In the genomic region with DNA sequence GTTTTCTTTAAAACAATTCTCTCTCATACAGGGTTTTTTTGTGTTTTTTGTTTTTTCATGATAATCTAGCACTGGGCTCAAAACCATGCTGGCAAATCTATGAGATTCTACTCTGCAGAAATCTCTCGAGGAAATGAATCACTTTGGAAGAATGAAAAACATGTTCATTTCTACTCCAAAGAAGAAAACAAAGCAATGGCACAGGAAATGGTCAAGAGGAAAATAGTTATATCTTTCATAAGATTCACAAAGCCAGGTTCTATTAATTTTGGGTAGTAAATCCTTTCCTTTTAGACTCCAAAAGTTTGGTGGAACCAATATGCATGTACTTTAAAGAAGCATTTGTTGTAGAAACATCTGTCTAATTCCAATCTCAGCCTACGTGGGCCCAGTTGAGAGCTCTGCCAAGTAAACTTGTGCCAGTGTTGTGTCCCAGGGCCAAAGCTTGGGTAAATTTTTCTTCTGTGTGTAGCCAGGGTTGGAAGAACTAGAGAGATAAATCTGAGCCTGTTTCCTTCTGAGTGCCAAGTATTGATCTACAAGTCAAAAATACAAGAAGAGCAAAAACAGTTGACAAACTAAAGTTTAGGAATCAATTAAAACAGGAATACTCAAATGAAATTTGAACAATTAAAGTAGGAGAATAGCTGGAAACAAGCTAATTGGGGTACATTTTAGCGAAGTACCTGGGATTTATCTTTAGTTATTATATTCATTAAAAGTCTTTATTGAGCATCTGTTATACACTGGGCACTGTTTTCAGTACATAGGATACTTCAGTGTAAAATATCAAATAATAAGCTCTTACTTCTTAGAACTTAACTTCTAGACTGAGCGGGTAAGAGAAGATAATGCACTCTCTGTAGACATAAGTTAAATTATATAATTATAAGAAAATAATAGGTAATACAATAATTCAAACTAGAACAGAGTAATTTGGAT, we compare ENCODE assay signal across 10 cellular contexts.
DNase-seq lines count a peak whose midpoint lies in the region; ATAC-seq, FAIRE-seq and TF ChIP-seq lines count a peak whose summit lies in the region.
"Had no signal": no experiment of that assay in that cellular context is flagged by ENCODE, and none has a peak within 500 bp of the region (broad histone marks: within the 10 kb centered on the region; RNA-seq: fewer than 3 reads in every experiment).

No MANE protein-coding gene starts in this region.

- in situ Hi-C loops in mammary epithelial cell (cut with MboI; ENCODE audit: low sequenced_read_pairs in 2 of 2) = no loop called here

- H3K27me3 ChIP-seq in breast epithelium = no peaks in the 10 kb centered on the region
- no peaks in the 10 kb centered on the region for H3K27me3 ChIP-seq in mammary epithelial cell (ENCODE audit: insufficient read depth, low read length)
- H3K27me3 ChIP-seq in keratinocyte (ENCODE audit: control insufficient read depth, extremely low read depth, insufficient read depth, low read length) = no peaks in the 10 kb centered on the region
- no peaks in the 10 kb centered on the region for H3K27me3 ChIP-seq in tibial artery

- H3K4me1 ChIP-seq in breast epithelium (no peaks in the 10 kb centered on the region), mammary epithelial cell (ENCODE audit: insufficient read depth, low read length) (peaks cover 23% of the 10 kb centered on the region), keratinocyte (ENCODE audit: control insufficient read depth, extremely low read depth, insufficient read depth, low read length) (peaks cover 28% of the 10 kb centered on the region), tibial artery (peaks cover 0 to 36% (median 10%) of the 10 kb centered on the region in 4 donors)

- H3K36me3 ChIP-seq in breast epithelium (no peaks in the 10 kb centered on the region), mammary epithelial cell (ENCODE audit: insufficient read depth, low read length) (no peaks in the 10 kb centered on the region), keratinocyte (ENCODE audit: control insufficient read depth in 2 of 2, extremely low read depth in 1 of 2, insufficient read depth in 2 of 2, low read length in 2 of 2) (no peaks in the 10 kb centered on the region), tibial artery (no peaks in the 10 kb centered on the region)

- peak overlapping the region; percentile 96 for H3K27ac Mint-ChIP-seq in MCF 10A (ENCODE audit: low read depth, unreplicated experiment)
- H3K27ac Mint-ChIP-seq in activated naive CD4-positive, alpha-beta T cell treated with anti-CD3 and anti-CD28 coated beads, Interleukin-2, amount 50 U/mL, for 72 hours = no peak overlapping the region

- no peak overlapping the region for H3K9ac ChIP-seq in mammary epithelial cell (ENCODE audit: insufficient read depth, low read length)
- no peak overlapping the region for H3K9ac ChIP-seq in keratinocyte (ENCODE audit: control insufficient read depth, extremely low read depth, insufficient read depth, low read length)

- H3K36me3 Mint-ChIP-seq in MCF 10A (ENCODE audit: insufficient read depth, unreplicated experiment) = peaks cover 8% of the 10 kb centered on the region
- H3K36me3 Mint-ChIP-seq in activated naive CD4-positive, alpha-beta T cell treated with anti-CD3 and anti-CD28 coated beads, Interleukin-2, amount 50 U/mL, for 72 hours = no peaks in the 10 kb centered on the region

- intact Hi-C loops in MCF 10A (cut with micrococcal nuclease) = loop anchor here (10.0 kb wide), 2 partner anchors 111 to 661 kb away; a partner anchor contains a TSS
- intact Hi-C loops in breast epithelium (cut with DNase I; ENCODE audit: low total_unique reads) = no loop called here
- intact Hi-C loops in mammary epithelial cell (cut with micrococcal nuclease) = no loop called here
- intact Hi-C loops in tibial artery (cut with DNase I; ENCODE audit: low total_unique reads) = no loop called here

- 35% methylated on average over 4 of the region's 4 CpGs for WGBS in mammary epithelial cell (ENCODE audit: low coverage, missing lambda C conversion rate)

- peaks cover 27% of the 10 kb centered on the region for H3K4me1 Mint-ChIP-seq in MCF 10A (ENCODE audit: insufficient read depth, unreplicated experiment)

- H3K4me2 ChIP-seq in mammary epithelial cell (ENCODE audit: insufficient read depth, low read depth, low read length) (peak overlapping the region; percentile 65), keratinocyte (ENCODE audit: control insufficient read depth, extremely low read depth, insufficient read depth, low read depth, low read length) (peak overlapping the region; percentile 54)

- H3K9me3 ChIP-seq in breast epithelium (no peaks in the 10 kb centered on the region), mammary epithelial cell (replicated peaks; ENCODE audit: insufficient read depth, low read length) (no peaks in the 10 kb centered on the region), keratinocyte (ENCODE audit: control insufficient read depth, low read depth, low read length) (no peaks in the 10 kb centered on the region), tibial artery (no peaks in the 10 kb centered on the region)

- H3K27ac ChIP-seq in breast epithelium (peak overlapping the region in 1 of 2 donors; percentile 62), mammary epithelial cell (ENCODE audit: insufficient read depth, low read depth, low read length) (peak overlapping the region; percentile 49), keratinocyte (ENCODE audit: control insufficient read depth, insufficient read depth, low read length) (peak overlapping the region; percentile 63), tibial artery (peak overlapping the region; percentile 54 to 65)
- H3K27ac ChIP-seq: 22Rv1 had no signal

- H2AFZ ChIP-seq in mammary epithelial cell (ENCODE audit: low read depth, low read length) = peak overlapping the region; percentile 87
- H2AFZ ChIP-seq in keratinocyte (ENCODE audit: control insufficient read depth, low read length) = peak overlapping the region; percentile 70

- no peak for TF ChIP-seq POLR2A in breast epithelium (IDR thresholded peaks at IDR 0.05)

- no peaks in the 10 kb centered on the region for H3K27me3 Mint-ChIP-seq in MCF 10A (ENCODE audit: insufficient read depth, unreplicated experiment)

- H3K4me3 Mint-ChIP-seq in MCF 10A (ENCODE audit: unreplicated experiment) = peak overlapping the region; percentile 22

- BruUV-seq in MCF 10A (replicated peaks; lab: Mats Ljungman, UMichigan) (TSS peak; percentile 80), mammary epithelial cell (replicated peaks; lab: Mats Ljungman, UMichigan) (no TSS peak)

- H3K4me3 ChIP-seq in breast epithelium (no peak overlapping the region), mammary epithelial cell (replicated peaks in 1 of 3; ENCODE audit: insufficient read depth in 1 of 3, low read depth in 2 of 3, low read length in 3 of 3) (no peak overlapping the region), keratinocyte (ENCODE audit: control insufficient read depth in 2 of 3, extremely low read depth in 1 of 3, insufficient read depth in 2 of 3, low read depth in 1 of 3, low read length in 3 of 3) (peak overlapping the region in 2 of 3 experiments; percentile 34 to 40), tibial artery (no peak overlapping the region)

- H3K9me3 Mint-ChIP-seq in MCF 10A (ENCODE audit: unreplicated experiment) = peaks cover 18% of the 10 kb centered on the region
- no peaks in the 10 kb centered on the region for H3K9me3 Mint-ChIP-seq in activated naive CD4-positive, alpha-beta T cell treated with anti-CD3 and anti-CD28 coated beads, Interleukin-2, amount 50 U/mL, for 72 hours

- H3K79me2 ChIP-seq in mammary epithelial cell (ENCODE audit: insufficient read depth, low read length) = no peaks in the 10 kb centered on the region
- H3K79me2 ChIP-seq in keratinocyte (ENCODE audit: control insufficient read depth, insufficient read depth, low read length) = no peaks in the 10 kb centered on the region

- peak; percentile 64 for DNase-seq in MCF 10A (ENCODE audit: unreplicated experiment)
- no peak for DNase-seq in breast epithelium (ENCODE audit: low spot score in 2 of 2)
- peak; percentile 24 for DNase-seq in mammary epithelial cell
- no peak for DNase-seq in keratinocyte (ENCODE audit: low read depth, low spot score)
- DNase-seq in tibial artery = no peak
- DNase-seq in activated naive CD4-positive, alpha-beta T cell treated with anti-CD3 and anti-CD28 coated beads, Interleukin-2, amount 50 U/mL, for 72 hours (ENCODE audit: low spot score in 2 of 2) = no peak
- DNase-seq in germinal center (ENCODE audit: low spot score) = no peak
- DNase-seq: T-helper 2 cell had no signal

- POLR2A ChIA-PET in MCF 10A (lab: Yijun Ruan, JAX) = interaction anchor here (0.6 kb wide), 1 partner anchor 60 kb away, joined by 4 read pairs; no protein-coding TSS in a partner anchor

- no peaks in the 10 kb centered on the region for H3K9me1 ChIP-seq in keratinocyte (ENCODE audit: control insufficient read depth, extremely low read depth, insufficient read depth, low read length)

- CTCF ChIA-PET in MCF 10A (lab: Yijun Ruan, JAX) = interaction anchor here (0.5 to 0.9 kb wide), 3 partner anchors 76 to 658 kb away, joined by 3 read pairs; no protein-coding TSS in a partner anchor
- CTCF ChIA-PET in mammary epithelial cell (lab: Charles Lee; ENCODE audit: low non-redundant PET) = interaction anchor here (0.7 kb wide), 1 partner anchor 52 kb away, joined by 4 read pairs; no protein-coding TSS in a partner anchor

- no peak for TF ChIP-seq CTCF in MCF 10A (IDR thresholded peaks at IDR 0.05; ENCODE audit: unreplicated experiment)
- TF ChIP-seq CTCF in breast epithelium (IDR thresholded peaks at IDR 0.05) = no peak
- TF ChIP-seq CTCF in mammary epithelial cell (conservative IDR thresholded peaks at IDR 0.05 in 1 of 2, IDR thresholded peaks at IDR 0.05 in 1 of 2; ENCODE audit: extremely low read depth in 1 of 2, insufficient read depth in 1 of 2, low read depth in 1 of 2, low read length in 2 of 2) = no peak
- TF ChIP-seq CTCF in keratinocyte (optimal IDR thresholded peaks at IDR 0.05 in 1 of 3, IDR thresholded peaks at IDR 0.05 in 1 of 3, conservative IDR thresholded peaks at IDR 0.05 in 1 of 3; ENCODE audit: extremely low read depth in 1 of 3, insufficient read depth in 2 of 3, low read length in 3 of 3) = no peak
- TF ChIP-seq CTCF in tibial artery (IDR thresholded peaks at IDR 0.05) = no peak

- H4K20me1 ChIP-seq in mammary epithelial cell (ENCODE audit: insufficient read depth, low read length) (no peaks in the 10 kb centered on the region), keratinocyte (ENCODE audit: control insufficient read depth, extremely low read depth, insufficient read depth, low read length) (no peaks in the 10 kb centered on the region)

- dilution Hi-C loops in mammary epithelial cell (cut with HindIII; ENCODE audit: low sequenced_read_pairs) (no loop called here), keratinocyte (cut with MboI; ENCODE audit: extremely low pct_ligation_motif_present, low sequenced_read_pairs) (no loop called here)

- peak; percentile 23 for FAIRE-seq in keratinocyte (lab: Jason Lieb, UNC)

- no peak for ATAC-seq in activated naive CD4-positive, alpha-beta T cell treated with anti-CD3 and anti-CD28 coated beads, Interleukin-2, amount 50 U/mL, for 72 hours
- no peak for ATAC-seq in GM18870 (IDR thresholded peaks at IDR 0.05; ENCODE audit: unreplicated experiment)

Comparison
In these comparisons a context has a peak if more than half of its experiments do, and no peak if none do; other contexts are left out.
1. DNase-seq: peak in MCF 10A (single experiment) and mammary epithelial cell (single experiment); none in breast epithelium (0 of 2), keratinocyte (single experiment), tibial artery (0 of 2), activated naive CD4-positive, alpha-beta T cell treated with anti-CD3 and anti-CD28 coated beads, Interleukin-2, amount 50 U/mL, for 72 hours (0 of 2) and germinal center (single experiment).
2. H3K4me3 ChIP-seq: peak in keratinocyte (2 of 3); none in breast epithelium (0 of 3), mammary epithelial cell (0 of 3) and tibial artery (0 of 2).